23 cellular contexts compared by ENCODE assay signal in genomic region chr2:18848641-18849040, GRCh38.
A peak's percentile ranks its signal among the peaks of the same experiment; 100 is the strongest.
DNase-seq lines count a peak whose midpoint lies in the region; ATAC-seq, FAIRE-seq and TF ChIP-seq lines count a peak whose summit lies in the region.
"Had no signal": no experiment of that assay in that cellular context is flagged by ENCODE, and none has a peak within 500 bp of the region (broad histone marks: within the 10 kb centered on the region; RNA-seq: fewer than 3 reads in every experiment).

No MANE protein-coding gene starts in this region.

- no peak overlapping the region for H3K4me3 ChIP-seq in OCI-LY3 (ENCODE audit: low read length)
- H3K4me3 ChIP-seq: BLaER1 treated with 17β-estradiol and CSF1 and Interleukin-3, amounts not matched to agents 10 nM and 100 nM had no signal

- H3K79me2 ChIP-seq in OCI-LY3 (ENCODE audit: low read length) = no peaks in the 10 kb centered on the region

- no peaks in the 10 kb centered on the region for H3K27me3 ChIP-seq in OCI-LY3 (ENCODE audit: low read depth, low read length)
- H3K27me3 ChIP-seq: BLaER1 treated with 17β-estradiol and CSF1 and Interleukin-3, amounts not matched to agents 10 nM and 100 nM had no signal

- H2AFZ ChIP-seq in OCI-LY3 (ENCODE audit: low read depth, low read length) = no peak overlapping the region

- H3K9me3 ChIP-seq in OCI-LY3 (ENCODE audit: insufficient read depth, low read length) (no peaks in the 10 kb centered on the region; the same call in 1 of the 2 replicates), T-helper 17 cell (ENCODE audit: control insufficient read depth, low read length, poor library complexity, severe bottlenecking) (no peaks in the 10 kb centered on the region)
- H3K9me3 ChIP-seq: BLaER1 treated with 17β-estradiol and CSF1 and Interleukin-3, amounts not matched to agents 10 nM and 100 nM; Caco-2 had no signal

- no peak overlapping the region for H3K27ac ChIP-seq in OCI-LY3 (ENCODE audit: low read length)
- H3K27ac ChIP-seq: BLaER1 treated with 17β-estradiol and CSF1 and Interleukin-3, amounts not matched to agents 10 nM and 100 nM; C4-2B had no signal

- DNase-seq in glomerular visceral epithelial cell (ENCODE audit: extremely low spot score) (peak; percentile 2), T-helper 17 cell (no peak), H54 (ENCODE audit: insufficient read length, low spot score) (no peak)
- no peak for DNase-seq in activated naive CD4-positive, alpha-beta T cell (lab: John Stamatoyannopoulos, UW)
- DNase-seq: 8988T; AML-193; Caco-2; Calu3; CD4-positive, alpha-beta T cell; CD8-positive, alpha-beta T cell; DMS79 treated with DMSO at 0.1 percent for 48 hours; GF-D8 had no signal

- H3K4me1 ChIP-seq in OCI-LY3 (ENCODE audit: low read length) = peaks cover 51% of the 10 kb centered on the region

- no peak for ATAC-seq in HG03196 (IDR thresholded peaks at IDR 0.05; ENCODE audit: unreplicated experiment)
- no peak for ATAC-seq in T-helper 17 cell
- ATAC-seq: CD8-positive, alpha-beta T cell had no signal

- H4K20me1 ChIP-seq in OCI-LY3 (ENCODE audit: insufficient read depth, low read length) = no peaks in the 10 kb centered on the region
- H4K20me1 ChIP-seq: BLaER1 treated with 17β-estradiol and CSF1 and Interleukin-3, amounts not matched to agents 10 nM and 100 nM had no signal

- FAIRE-seq in H54 (lab: Jason Lieb, UNC) = no peak
- FAIRE-seq: A204.1, D721Med, G401.6, GM12891, GM19239 had no signal

- H3K4me1 Mint-ChIP-seq in nephron (peaks cover 8% of the 10 kb centered on the region), T-helper 17 cell (no peaks in the 10 kb centered on the region)

- H3K36me3 ChIP-seq in OCI-LY3 (replicated peaks; ENCODE audit: low read depth, low read length) = no peaks in the 10 kb centered on the region
- H3K36me3 ChIP-seq: BLaER1 treated with 17β-estradiol and CSF1 and Interleukin-3, amounts not matched to agents 10 nM and 100 nM had no signal

- H3K9me3 Mint-ChIP-seq in nephron = no peaks in the 10 kb centered on the region
- H3K9me3 Mint-ChIP-seq: CD4-positive, alpha-beta T cell; CD8-positive, alpha-beta T cell had no signal

- no peak overlapping the region for H3K4me3 Mint-ChIP-seq in nephron
- H3K4me3 Mint-ChIP-seq in T-helper 17 cell = no peak overlapping the region
- H3K4me3 Mint-ChIP-seq: B cell; CD4-positive, alpha-beta T cell; CD8-positive, alpha-beta T cell had no signal

- peak overlapping the region; percentile 20; the same call in 1 of the 2 replicates for H3K4me2 ChIP-seq in OCI-LY3 (ENCODE audit: low read length)
- H3K4me2 ChIP-seq: BLaER1 treated with 17β-estradiol and CSF1 and Interleukin-3, amounts not matched to agents 10 nM and 100 nM had no signal

- no peak overlapping the region for H3K9ac ChIP-seq in OCI-LY3 (ENCODE audit: low read length)
- H3K9ac ChIP-seq: BLaER1 treated with 17β-estradiol and CSF1 and Interleukin-3, amounts not matched to agents 10 nM and 100 nM had no signal

- H3K36me3 Mint-ChIP-seq in nephron (ENCODE audit: low read depth) (no peaks in the 10 kb centered on the region), T-helper 17 cell (ENCODE audit: low read depth) (no peaks in the 10 kb centered on the region)
- H3K36me3 Mint-ChIP-seq: CD8-positive, alpha-beta T cell had no signal

- TF ChIP-seq POLR2A in H54 (IDR thresholded peaks at IDR 0.05; ENCODE audit: low read depth, low read length) = no peak

- peaks cover 1% of the 10 kb centered on the region for H3K27me3 Mint-ChIP-seq in nephron (ENCODE audit: low read depth)
- no peaks in the 10 kb centered on the region for H3K27me3 Mint-ChIP-seq in T-helper 17 cell
- H3K27me3 Mint-ChIP-seq: B cell; CD4-positive, alpha-beta T cell had no signal

- H3K27ac Mint-ChIP-seq in nephron = peak overlapping the region; percentile 47 to 85 (median 72)
- no peak overlapping the region for H3K27ac Mint-ChIP-seq in T-helper 17 cell
- H3K27ac Mint-ChIP-seq: B cell; CD4-positive, alpha-beta T cell; CD8-positive, alpha-beta T cell had no signal

- TF ChIP-seq CTCF in OCI-LY3 (IDR thresholded peaks at IDR 0.05; ENCODE audit: low read depth, low read length) = no peak
- TF ChIP-seq CTCF in nephron (IDR thresholded peaks at IDR 0.05; ENCODE audit: unreplicated experiment in 3 of 3) = no peak
